Comparison of ENCODE assay signal across 8 cellular contexts in genomic region chr5:173056783-173057061, GRCh38. TPM values are rescaled to one million over a fixed set of nuclear protein-coding genes. Genes with fewer than 3 reads are reported as not detected.
A peak's percentile ranks its signal among the peaks of the same experiment; 100 is the strongest.
DNase-seq lines count a peak whose midpoint lies in the region; ATAC-seq, FAIRE-seq and TF ChIP-seq lines count a peak whose summit lies in the region.

No MANE protein-coding gene starts in this region.

- peaks cover 11% of the 10 kb centered on the region for H3K23me2 ChIP-seq in H1 (ENCODE audit: low read depth, low read length)

- peak overlapping the region; percentile 94 for H3K4me3 Mint-ChIP-seq in natural killer cell

- no peak for TF ChIP-seq EP300 in H1 (IDR thresholded peaks at IDR 0.05; ENCODE audit: borderline replicate concordance in 1 of 2, low read depth in 2 of 2, low read length in 2 of 2)

- H3K56ac ChIP-seq in H1 (replicated peaks; ENCODE audit: insufficient read length, low read depth, low read length), result no peak overlapping the region

- H3K4me3 ChIP-seq in H1 (ENCODE audit: extremely low read depth in 1 of 4, insufficient read depth in 2 of 4, low read depth in 3 of 4, low read length in 4 of 4), result peak overlapping the region; percentile 68 to 95 (median 83)

- no peak overlapping the region for H4K5ac ChIP-seq in H1 (ENCODE audit: insufficient read length, low read depth, low read length)

- peaks cover 0 to 8% (median 4%) of the 10 kb centered on the region in 4 experiments; a peak in 4 of 7 replicates for H3K4me1 ChIP-seq in H1 (replicated peaks in 1 of 4; ENCODE audit: control insufficient read depth in 3 of 4, insufficient read depth in 4 of 4, low read length in 3 of 4)

- H3K27me3 Mint-ChIP-seq in natural killer cell (ENCODE audit: low read depth in 2 of 2), result peaks cover 9 to 16% of the 10 kb centered on the region in 2 donors

- H2BK15ac ChIP-seq in H1 (ENCODE audit: low read length), result no peak overlapping the region

- no peak for FAIRE-seq in H1 (lab: Jason Lieb, UNC)
- FAIRE-seq in frontal cortex (lab: Jason Lieb, UNC), result no peak

- no peaks in the 10 kb centered on the region for H3K36me3 ChIP-seq in H1 (ENCODE audit: control insufficient read depth in 2 of 4, insufficient read depth in 4 of 4, low read length in 3 of 4)

- no peak overlapping the region for H2BK12ac ChIP-seq in H1 (ENCODE audit: low read depth, low read length)

- CTCF ChIA-PET in H1 (lab: Charles Lee; ENCODE audit: partially characterized antibody), result interaction anchor here (0.6 to 1.5 kb wide), 7 partner anchors 11 to 172 kb away, joined by 3 to 4 read pairs (median 3); no protein-coding TSS in a partner anchor

- H2BK5ac ChIP-seq in H1 (ENCODE audit: low read depth, low read length), result no peak overlapping the region

- no peak for TF ChIP-seq RAD21 in H1 (IDR thresholded peaks at IDR 0.05 in 1 of 2, conservative IDR thresholded peaks at IDR 0.05 in 1 of 2; ENCODE audit: low read depth in 2 of 2, low read length in 2 of 2)

- H3K4ac ChIP-seq in H1 (replicated peaks; ENCODE audit: insufficient read length, low read depth, low read length), result no peak overlapping the region

- H3K79me2 ChIP-seq in H1 (ENCODE audit: control insufficient read depth in 1 of 2, insufficient read depth in 2 of 2, low read length in 2 of 2), result peaks cover 0 to 10% of the 10 kb centered on the region in 2 experiments; a peak in 2 of 4 replicates

- ATAC-seq in GM18511 (IDR thresholded peaks at IDR 0.05; ENCODE audit: unreplicated experiment) (peak; percentile 45), HG03045 (IDR thresholded peaks at IDR 0.05; ENCODE audit: unreplicated experiment) (peak; percentile 33), natural killer cell (peak; percentile 49 to 71 (median 56))

- H3K14ac ChIP-seq in H1 (ENCODE audit: insufficient read length), result no peak overlapping the region

- peak overlapping the region; percentile 89 to 95 for H3K27ac Mint-ChIP-seq in natural killer cell

- H3K9me3 Mint-ChIP-seq in natural killer cell, result no peaks in the 10 kb centered on the region

- H3K9me3 ChIP-seq in H1 (ENCODE audit: insufficient read depth in 2 of 2, low read depth in 1 of 2, low read length in 1 of 2), result no peaks in the 10 kb centered on the region

- H4K20me1 ChIP-seq in H1 (replicated peaks in 1 of 2; ENCODE audit: control insufficient read depth in 1 of 2, insufficient read depth in 2 of 2, low read length in 2 of 2), result no peaks in the 10 kb centered on the region

- intact Hi-C loops in natural killer cell (cut with micrococcal nuclease), result loop anchor here (1.0 to 2.0 kb wide), 4 partner anchors 72 to 284 kb away; partner anchors contain the start of genes BNIP1 and RPL26L1

- H3K79me1 ChIP-seq in H1 (ENCODE audit: low read depth, low read length), result no peaks in the 10 kb centered on the region

- peak overlapping the region; percentile 85 to 100; a peak in 3 of 4 replicates for H3K4me2 ChIP-seq in H1 (ENCODE audit: insufficient read depth in 1 of 2, low read depth in 2 of 2, low read length in 2 of 2)

- POLR2A ChIA-PET in H1 (lab: Charles Lee; ENCODE audit: partially characterized antibody), result interaction anchor here (1.0 to 1.4 kb wide), 4 partner anchors 24 to 97 kb away, joined by 3 to 4 read pairs (median 4); partner anchors contain the start of genes ATP6V0E1 and RPL26L1

- no peak overlapping the region for H4K91ac ChIP-seq in H1 (replicated peaks; ENCODE audit: insufficient read length, low read length)

- H3K36me3 Mint-ChIP-seq in natural killer cell, result no peaks in the 10 kb centered on the region

- no CpG with 5 or more reads among the region's 27 CpGs for WGBS in H1 (ENCODE audit: extremely low coverage in 1 of 2, insufficient coverage in 1 of 2, insufficient read length in 1 of 2, insufficient replicate concordance in 2 of 2, low coverage in 1 of 2, low lambda C conversion rate in 2 of 2, missing lambda C conversion rate in 1 of 2), 2 experiments

- H2AK5ac ChIP-seq in H1 (ENCODE audit: low read depth, low read length), result no peak overlapping the region

- H3K4me1 Mint-ChIP-seq in natural killer cell, result peaks cover 30 to 33% of the 10 kb centered on the region in 2 donors

- no peaks in the 10 kb centered on the region for H3K27me3 ChIP-seq in H1 (replicated peaks in 1 of 4; ENCODE audit: control insufficient read depth in 3 of 4, extremely low read depth in 1 of 4, insufficient read depth in 3 of 4, low read length in 3 of 4)

- no peak overlapping the region for H3K23ac ChIP-seq in H1 (ENCODE audit: insufficient read length)

- DNase-seq in AG08396 (ENCODE audit: low spot score) (peak; percentile 75), SKM-1 treated with dmso at 0.1 percent for 144 hours (lab: John Stamatoyannopoulos, UW; ENCODE audit: unreplicated experiment) (peak; percentile 59), H1 (ENCODE audit: low read depth in 1 of 2, low spot score in 2 of 2) (no peak), natural killer cell (no peak), frontal cortex (ENCODE audit: low spot score in 2 of 2) (no peak), NCI-H2227 treated with DMSO at 0.1 percent for 48 hours (lab: John Stamatoyannopoulos, UW) (no peak)

- H3K27ac ChIP-seq in H1 (ENCODE audit: low read depth, low read length), result no peak overlapping the region

- no peak for TF ChIP-seq POLR2A in H1 (IDR thresholded peaks at IDR 0.05; ENCODE audit: control extremely low read depth in 1 of 2, low read depth in 2 of 2, low read length in 2 of 2)

- no peak overlapping the region for H2BK120ac ChIP-seq in H1 (replicated peaks; ENCODE audit: low read depth, low read length)

- no peak overlapping the region; the same call in 1 of the 2 replicates for H4K8ac ChIP-seq in H1 (ENCODE audit: extremely low read depth, insufficient read depth, low read length)

- H3K18ac ChIP-seq in H1 (ENCODE audit: extremely low read depth, low read length), result no peak overlapping the region

- H2AFZ ChIP-seq in H1 (ENCODE audit: low read length), result no peak overlapping the region

- TF ChIP-seq CTCF in H1 (IDR thresholded peaks at IDR 0.05; ENCODE audit: control extremely low read depth in 1 of 3, insufficient read depth in 1 of 3, low read depth in 1 of 3, low read length in 3 of 3), result no peak
- no peak for TF ChIP-seq CTCF in natural killer cell (IDR thresholded peaks at IDR 0.05)

- H3K9ac ChIP-seq in H1 (replicated peaks in 1 of 4; ENCODE audit: extremely low read depth in 1 of 4, low read depth in 3 of 4, low read length in 3 of 4), result peak overlapping the region in 2 of 4 experiments; percentile 53 to 55; a peak in 2 of 7 replicates

- no peak overlapping the region for H2BK20ac ChIP-seq in H1 (ENCODE audit: low read length)

TF ChIP-seq in H1, 55 proteins besides CTCF, POLR2A, EP300 and RAD21 (continues in another document):
- TF ChIP-seq EGR1 (IDR thresholded peaks at IDR 0.05; ENCODE audit: borderline replicate concordance, low read depth, low read length) (no peak), TAF7 (optimal IDR thresholded peaks at IDR 0.05; ENCODE audit: borderline replicate concordance, low read depth, low read length) (no peak), GTF2F1 (IDR thresholded peaks at IDR 0.05; ENCODE audit: borderline replicate concordance, low read depth, low read length) (no peak), SP2 (IDR thresholded peaks at IDR 0.05; ENCODE audit: low read length) (no peak), SRF (IDR thresholded peaks at IDR 0.05; ENCODE audit: low read depth, low read length) (no peak)

RNA-seq across cellular contexts. Expression of gene CREBRF, which starts 0.6 kb away (rescaled TPM):
- 4.7 and 5.0 TPM in 2 replicates for total RNA-seq in H1 (2021; fragmentation: NEBNext Ultra II Directional; extraction: Animal tissue kit (Norgen Biotek cat#: 25700))
- 0.86 and 1.2 TPM in 2 replicates for polyA plus RNA-seq in H1 (2011; rRNA removed)
- 1.5 TPM for polyA plus RNA-seq in H1 (2011; cell fraction: cytosol; rRNA removed)
- polyA plus RNA-seq in H1 (2011; cell fraction: nucleus; rRNA removed), result 4.0 TPM
- polyA plus RNA-seq in H1 (2012, experiment 1 of 2), result 1.7 to 3.2 TPM (median 2.4 TPM) in 4 replicates
- polyA plus RNA-seq in H1 (2012, experiment 2 of 2), result 0.10 TPM
- polyA plus RNA-seq in H1 (2013, experiment 1 of 2), result 2.3 TPM
- 2.5 TPM for polyA plus RNA-seq in H1 (2013, experiment 2 of 2)
- 10.0 and 10.1 TPM in 2 replicates for polyA minus RNA-seq in H1 (2011; rRNA and poly(A)+ RNA removed)
- polyA minus RNA-seq in H1 (2011; cell fraction: cytosol; rRNA and poly(A)+ RNA removed), result 5.9 TPM
- polyA minus RNA-seq in H1 (2011; cell fraction: nucleus; rRNA and poly(A)+ RNA removed), result 20.4 TPM
- total RNA-seq in natural killer cell (100 to 1,000 TPM; 118 to 127 (median 121) TPM), frontal cortex (34.2 TPM)

Comparison
In these comparisons a context has a peak if more than half of its experiments do, and no peak if none do; other contexts are left out.
1. DNase-seq: peak in AG08396 (single experiment) and SKM-1 treated with dmso at 0.1 percent for 144 hours (single experiment); none in H1 (0 of 2), natural killer cell (single experiment), frontal cortex (0 of 2) and NCI-H2227 treated with DMSO at 0.1 percent for 48 hours (single experiment).
2. Peak in every context shown above with its lines, with median percentiles within 50 percentile points of each other: ATAC-seq.